ENCODE assay signal across 17 cellular contexts in the genomic region with DNA sequence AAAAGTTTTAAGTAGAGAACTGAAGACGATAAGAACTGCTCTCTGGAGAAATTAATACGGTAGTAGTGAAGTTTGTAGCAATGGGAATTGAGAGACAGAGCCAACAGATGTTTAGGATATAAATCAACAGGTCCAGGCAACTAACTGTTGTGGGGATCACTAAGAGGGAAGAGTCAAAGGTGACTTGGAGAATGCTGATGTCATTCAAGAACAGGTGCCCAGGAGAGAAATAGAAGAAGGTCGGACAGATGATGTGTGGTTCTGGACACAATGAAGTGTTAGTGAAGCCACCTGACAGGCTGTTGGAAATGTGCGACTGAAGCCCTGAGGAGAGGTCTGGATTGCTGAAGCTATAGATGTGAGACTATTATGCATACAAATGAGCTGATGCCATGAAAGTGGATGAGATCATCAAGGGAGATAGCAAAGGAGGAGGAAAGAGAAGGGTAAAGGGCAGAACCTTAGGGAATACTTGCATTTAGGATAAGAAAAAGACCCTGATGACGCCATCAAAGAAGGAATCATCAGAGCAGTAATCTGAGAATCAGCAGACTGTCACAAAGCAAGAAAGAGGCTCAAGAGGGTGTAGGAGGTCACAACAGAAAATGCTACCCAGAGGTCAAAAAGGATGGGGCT.
DNase-seq lines count a peak whose midpoint lies in the region; ATAC-seq, FAIRE-seq and TF ChIP-seq lines count a peak whose summit lies in the region.
"Had no signal": no experiment of that assay in that cellular context is flagged by ENCODE, and none has a peak within 500 bp of the region (broad histone marks: within the 10 kb centered on the region; RNA-seq: fewer than 3 reads in every experiment).

No MANE protein-coding gene starts in this region.

- H3K4me1 Mint-ChIP-seq in astrocyte (ENCODE audit: low read depth, unreplicated experiment), result peaks cover 20% of the 10 kb centered on the region
- peaks cover 15% of the 10 kb centered on the region for H3K4me1 Mint-ChIP-seq in neural crest cell
- H3K4me1 Mint-ChIP-seq: IgD-negative memory B cell had no signal

- H3K9me3 Mint-ChIP-seq in astrocyte (ENCODE audit: unreplicated experiment) (no peaks in the 10 kb centered on the region), neural crest cell (peaks cover 2% of the 10 kb centered on the region)
- H3K9me3 Mint-ChIP-seq: IgD-negative memory B cell had no signal

- H3K36me3 Mint-ChIP-seq in astrocyte (ENCODE audit: low read depth, unreplicated experiment) (peaks cover 2% of the 10 kb centered on the region), neural crest cell (ENCODE audit: low read depth) (no peaks in the 10 kb centered on the region)
- H3K36me3 Mint-ChIP-seq: IgD-negative memory B cell had no signal

- H3K27me3 Mint-ChIP-seq in astrocyte (ENCODE audit: low read depth, unreplicated experiment) (no peaks in the 10 kb centered on the region), neural crest cell (ENCODE audit: low read depth) (no peaks in the 10 kb centered on the region)

- H3K27ac Mint-ChIP-seq in astrocyte (ENCODE audit: unreplicated experiment) (peak overlapping the region; percentile 8), neural crest cell (ENCODE audit: unreplicated experiment) (peak overlapping the region; percentile 65)
- H3K27ac Mint-ChIP-seq: IgD-negative memory B cell had no signal

- peaks cover 23% of the 10 kb centered on the region for H3K79me2 ChIP-seq in astrocyte (ENCODE audit: insufficient read depth, low read length)

- no peak overlapping the region for H3K4me2 ChIP-seq in astrocyte (ENCODE audit: low read length)
- H3K4me2 ChIP-seq: BLaER1 had no signal

- H3K9me3 ChIP-seq in astrocyte (ENCODE audit: insufficient read depth, low read depth, low read length), result no peaks in the 10 kb centered on the region
- H3K9me3 ChIP-seq: BLaER1 had no signal

- peak; percentile 49 for DNase-seq in DMS 273 (lab: John Stamatoyannopoulos, UW; ENCODE audit: unreplicated experiment)
- no peak for DNase-seq in DMS 273 treated with DMSO at 0.1 percent for 48 hours (lab: John Stamatoyannopoulos, UW)
- peak; percentile 78 for DNase-seq in LHCN-M2 (ENCODE audit: low read depth)
- DNase-seq in astrocyte (ENCODE audit: low read depth), result no peak
- no peak for DNase-seq in neural crest cell (ENCODE audit: low read depth, low spot score)
- no peak for DNase-seq in activated CD8-positive, alpha-beta memory T cell treated with anti-CD3 and anti-CD28 coated beads for 24 hours
- no peak for DNase-seq in urothelium cell line (ENCODE audit: low spot score)
- DNase-seq: AML-193, DMS79, HCEC 1CT had no signal

- FAIRE-seq in astrocyte (lab: Jason Lieb, UNC) (no peak), urothelium cell line (lab: Jason Lieb, UNC) (no peak)
- FAIRE-seq: GM12878, GM18507, H1 had no signal

- no peak overlapping the region for H3K9ac ChIP-seq in astrocyte (ENCODE audit: low read length)
- H3K9ac ChIP-seq: BLaER1 had no signal

- peaks cover 11% of the 10 kb centered on the region for H3K4me1 ChIP-seq in astrocyte (ENCODE audit: insufficient read depth, low read length)
- H3K4me1 ChIP-seq: BLaER1 had no signal

- no peaks in the 10 kb centered on the region for H3K36me3 ChIP-seq in astrocyte (ENCODE audit: insufficient read depth, low read length)
- H3K36me3 ChIP-seq: BLaER1 had no signal

- H4K20me1 ChIP-seq in astrocyte (ENCODE audit: insufficient read depth, low read length), result peaks cover 35% of the 10 kb centered on the region
- H4K20me1 ChIP-seq: BLaER1 had no signal

- H3K27me3 ChIP-seq in astrocyte (ENCODE audit: insufficient read depth, low read length), result no peaks in the 10 kb centered on the region
- H3K27me3 ChIP-seq: BLaER1 had no signal

- TF ChIP-seq CTCF in astrocyte (IDR thresholded peaks at IDR 0.05; ENCODE audit: insufficient read depth, low read depth, low read length) (no peak), neural crest cell (conservative IDR thresholded peaks at IDR 0.05) (no peak)

- H3K4me3 Mint-ChIP-seq in astrocyte (ENCODE audit: unreplicated experiment), result no peak overlapping the region
- no peak overlapping the region for H3K4me3 Mint-ChIP-seq in neural crest cell
- H3K4me3 Mint-ChIP-seq: IgD-negative memory B cell had no signal

- no peak overlapping the region for H2AFZ ChIP-seq in astrocyte (ENCODE audit: low read depth, low read length)

- no peak overlapping the region for H3K27ac ChIP-seq in astrocyte (ENCODE audit: low read depth, low read length)
- H3K27ac ChIP-seq: 22Rv1, BLaER1 had no signal

- ATAC-seq in HG03571 (IDR thresholded peaks at IDR 0.05; ENCODE audit: unreplicated experiment), result no peak
- ATAC-seq: GM12878 had no signal

- no peak overlapping the region for H3K4me3 ChIP-seq in astrocyte (ENCODE audit: insufficient read depth, low read depth, low read length)
- H3K4me3 ChIP-seq: BLaER1, GM12878 had no signal

Comparison
In these comparisons a context has a peak if more than half of its experiments do, and no peak if none do; other contexts are left out.
1. DNase-seq: peak in DMS 273 (single experiment) and LHCN-M2 (single experiment); none in DMS 273 treated with DMSO at 0.1 percent for 48 hours (single experiment), astrocyte (single experiment), neural crest cell (single experiment), activated CD8-positive, alpha-beta memory T cell treated with anti-CD3 and anti-CD28 coated beads for 24 hours (single experiment) and urothelium cell line (single experiment).